ENCODE assay signal across 1 cellular context in the genomic region with DNA sequence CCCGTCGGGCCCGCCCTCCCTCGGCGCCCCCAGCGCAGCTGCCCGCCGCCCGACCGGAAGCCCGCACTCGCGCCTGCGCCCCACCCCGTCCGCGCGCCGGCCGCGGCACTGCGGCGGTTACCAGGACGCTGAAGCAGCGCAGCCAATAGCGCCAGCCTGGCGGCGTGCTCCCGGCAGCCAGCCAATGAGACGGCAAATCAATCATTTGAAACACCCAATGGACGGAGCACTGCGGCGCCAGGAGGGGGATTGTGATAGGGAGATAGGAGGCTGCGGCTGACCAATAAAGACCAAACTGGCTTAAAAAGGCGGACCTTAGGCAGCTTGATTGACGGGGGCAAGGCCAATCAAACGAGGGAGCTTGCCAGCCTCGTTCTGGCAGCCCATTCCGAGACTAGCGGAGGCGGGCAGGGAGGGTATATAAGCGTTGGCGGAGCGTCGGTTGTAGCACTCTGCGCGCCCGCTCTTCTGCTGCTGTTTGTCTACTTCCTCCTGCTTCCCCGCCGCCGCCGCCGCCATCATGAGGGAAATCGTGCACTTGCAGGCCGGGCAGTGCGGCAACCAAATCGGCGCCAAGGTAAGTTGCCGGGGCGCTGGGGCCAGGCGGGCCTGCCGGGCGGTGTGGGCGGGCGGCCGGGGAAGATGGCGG.
TF ChIP-seq lines count a peak whose summit lies in the region.

A gene (plus strand): TSS at position 447 of the 649 bp plus-strand sequence. CDS start 74 bp downstream, at position 521.

TF ChIP-seq in K562, 482 proteins besides CTCF, POLR2A, EP300 and RAD21 (continued from another document and continues in another):
- TF ChIP-seq, protein P1, sequence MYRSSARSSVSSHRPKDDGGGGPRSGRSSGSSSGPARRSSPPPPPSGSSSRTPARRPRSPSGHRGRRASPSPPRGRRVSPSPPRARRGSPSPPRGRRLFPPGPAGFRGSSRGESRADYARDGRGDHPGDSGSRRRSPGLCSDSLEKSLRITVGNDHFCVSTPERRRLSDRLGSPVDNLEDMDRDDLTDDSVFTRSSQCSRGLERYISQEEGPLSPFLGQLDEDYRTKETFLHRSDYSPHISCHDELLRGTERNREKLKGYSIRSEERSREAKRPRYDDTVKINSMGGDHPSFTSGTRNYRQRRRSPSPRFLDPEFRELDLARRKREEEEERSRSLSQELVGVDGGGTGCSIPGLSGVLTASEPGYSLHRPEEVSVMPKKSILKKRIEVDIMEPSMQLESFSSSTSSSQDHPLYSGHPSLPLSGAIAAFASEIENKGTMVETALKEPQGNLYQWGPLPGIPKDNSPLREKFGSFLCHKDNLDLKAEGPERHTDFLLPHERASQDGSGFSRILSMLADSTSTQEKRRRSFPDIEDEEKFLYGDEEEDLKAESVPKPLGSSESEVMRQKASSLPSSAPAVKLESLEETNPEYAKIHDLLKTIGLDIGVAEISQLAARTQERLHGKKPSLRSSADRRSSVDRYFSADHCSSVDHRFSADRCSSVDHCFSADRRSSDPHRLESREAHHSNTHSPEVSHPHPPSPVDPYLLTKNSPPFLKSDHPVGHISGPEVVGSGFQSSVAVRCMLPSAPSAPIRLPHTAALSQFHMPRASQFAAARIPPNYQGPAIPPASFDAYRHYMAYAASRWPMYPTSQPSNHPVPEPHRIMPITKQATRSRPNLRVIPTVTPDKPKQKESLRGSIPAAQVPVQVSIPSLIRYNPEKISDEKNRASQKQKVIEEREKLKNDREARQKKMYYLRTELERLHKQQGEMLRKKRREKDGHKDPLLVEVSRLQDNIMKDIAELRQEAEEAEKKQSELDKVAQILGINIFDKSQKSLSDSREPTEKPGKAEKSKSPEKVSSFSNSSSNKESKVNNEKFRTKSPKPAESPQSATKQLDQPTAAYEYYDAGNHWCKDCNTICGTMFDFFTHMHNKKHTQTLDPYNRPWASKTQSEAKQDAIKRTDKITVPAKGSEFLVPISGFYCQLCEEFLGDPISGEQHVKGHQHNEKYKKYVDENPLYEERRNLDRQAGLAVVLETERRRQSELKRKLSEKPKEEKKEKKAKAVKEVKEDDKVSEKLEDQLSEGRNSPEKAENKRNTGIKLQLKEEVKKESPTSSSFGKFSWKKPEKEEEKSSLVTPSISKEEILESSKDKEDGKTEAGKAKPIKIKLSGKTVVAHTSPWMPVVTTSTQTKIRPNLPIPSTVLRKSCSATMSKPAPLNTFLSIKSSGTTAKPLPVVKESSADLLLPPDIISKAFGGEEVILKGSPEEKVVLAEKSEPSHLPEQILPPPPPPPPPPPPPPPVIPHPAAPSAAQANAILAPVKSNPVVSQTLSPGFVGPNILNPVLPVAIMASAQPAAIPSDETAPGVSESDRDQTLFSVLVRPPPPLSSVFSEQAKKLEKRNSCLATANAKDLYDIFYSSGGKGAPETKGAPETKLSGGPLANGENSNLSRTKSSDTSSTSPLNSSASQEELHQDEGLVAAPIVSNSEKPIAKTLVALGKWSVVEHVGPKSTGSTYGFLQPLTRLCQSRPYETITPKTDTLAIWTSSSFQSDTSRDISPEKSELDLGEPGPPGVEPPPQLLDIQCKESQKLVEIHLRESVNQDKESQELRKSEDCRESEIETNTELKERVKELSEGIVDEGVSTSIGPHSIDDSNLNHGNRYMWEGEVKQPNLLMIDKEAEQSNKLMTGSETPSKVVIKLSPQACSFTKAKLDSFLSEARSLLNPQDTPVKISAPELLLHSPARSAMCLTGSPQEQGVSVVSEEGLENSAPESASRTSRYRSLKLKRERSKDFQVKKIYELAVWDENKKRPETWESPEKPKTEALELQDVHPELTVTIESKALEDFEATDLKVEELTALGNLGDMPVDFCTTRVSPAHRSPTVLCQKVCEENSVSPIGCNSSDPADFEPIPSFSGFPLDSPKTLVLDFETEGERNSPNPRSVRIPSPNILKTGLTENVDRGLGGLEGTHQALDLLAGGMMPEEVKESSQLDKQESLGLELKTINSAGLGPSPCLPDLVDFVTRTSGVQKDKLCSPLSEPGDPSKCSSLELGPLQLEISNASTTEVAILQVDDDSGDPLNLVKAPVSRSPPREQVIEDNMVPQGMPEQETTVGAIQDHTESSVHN (IDR thresholded peaks at IDR 0.05; ENCODE audit: borderline replicate concordance in 1 of 2, low read depth in 1 of 2): no peak
- TF ChIP-seq, protein P2, sequence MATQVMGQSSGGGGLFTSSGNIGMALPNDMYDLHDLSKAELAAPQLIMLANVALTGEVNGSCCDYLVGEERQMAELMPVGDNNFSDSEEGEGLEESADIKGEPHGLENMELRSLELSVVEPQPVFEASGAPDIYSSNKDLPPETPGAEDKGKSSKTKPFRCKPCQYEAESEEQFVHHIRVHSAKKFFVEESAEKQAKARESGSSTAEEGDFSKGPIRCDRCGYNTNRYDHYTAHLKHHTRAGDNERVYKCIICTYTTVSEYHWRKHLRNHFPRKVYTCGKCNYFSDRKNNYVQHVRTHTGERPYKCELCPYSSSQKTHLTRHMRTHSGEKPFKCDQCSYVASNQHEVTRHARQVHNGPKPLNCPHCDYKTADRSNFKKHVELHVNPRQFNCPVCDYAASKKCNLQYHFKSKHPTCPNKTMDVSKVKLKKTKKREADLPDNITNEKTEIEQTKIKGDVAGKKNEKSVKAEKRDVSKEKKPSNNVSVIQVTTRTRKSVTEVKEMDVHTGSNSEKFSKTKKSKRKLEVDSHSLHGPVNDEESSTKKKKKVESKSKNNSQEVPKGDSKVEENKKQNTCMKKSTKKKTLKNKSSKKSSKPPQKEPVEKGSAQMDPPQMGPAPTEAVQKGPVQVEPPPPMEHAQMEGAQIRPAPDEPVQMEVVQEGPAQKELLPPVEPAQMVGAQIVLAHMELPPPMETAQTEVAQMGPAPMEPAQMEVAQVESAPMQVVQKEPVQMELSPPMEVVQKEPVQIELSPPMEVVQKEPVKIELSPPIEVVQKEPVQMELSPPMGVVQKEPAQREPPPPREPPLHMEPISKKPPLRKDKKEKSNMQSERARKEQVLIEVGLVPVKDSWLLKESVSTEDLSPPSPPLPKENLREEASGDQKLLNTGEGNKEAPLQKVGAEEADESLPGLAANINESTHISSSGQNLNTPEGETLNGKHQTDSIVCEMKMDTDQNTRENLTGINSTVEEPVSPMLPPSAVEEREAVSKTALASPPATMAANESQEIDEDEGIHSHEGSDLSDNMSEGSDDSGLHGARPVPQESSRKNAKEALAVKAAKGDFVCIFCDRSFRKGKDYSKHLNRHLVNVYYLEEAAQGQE (CRISPR knock-in tag; IDR thresholded peaks at IDR 0.05; ENCODE audit: low read depth): 0 out of 2 replicates have a peak, but pooled peaks have one; percentile 54
- TF ChIP-seq, protein P3, sequence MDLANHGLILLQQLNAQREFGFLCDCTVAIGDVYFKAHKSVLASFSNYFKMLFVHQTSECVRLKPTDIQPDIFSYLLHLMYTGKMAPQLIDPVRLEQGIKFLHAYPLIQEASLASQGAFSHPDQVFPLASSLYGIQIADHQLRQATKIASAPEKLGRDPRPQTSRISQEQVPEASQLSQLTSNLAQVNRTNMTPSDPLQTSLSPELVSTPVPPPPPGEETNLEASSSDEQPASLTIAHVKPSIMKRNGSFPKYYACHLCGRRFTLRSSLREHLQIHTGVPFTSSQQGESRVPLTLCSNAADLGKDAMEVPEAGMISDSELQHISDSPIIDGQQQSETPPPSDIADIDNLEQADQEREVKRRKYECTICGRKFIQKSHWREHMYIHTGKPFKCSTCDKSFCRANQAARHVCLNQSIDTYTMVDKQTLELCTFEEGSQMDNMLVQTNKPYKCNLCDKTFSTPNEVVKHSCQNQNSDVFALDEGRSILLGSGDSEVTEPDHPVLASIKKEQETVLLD (IDR thresholded peaks at IDR 0.05): no peak
- no peak for TF ChIP-seq ARNT (IDR thresholded peaks at IDR 0.05)
- TF ChIP-seq ZNF583 (CRISPR knock-in tag; IDR thresholded peaks at IDR 0.05): no peak
- TF ChIP-seq E2F3 (CRISPR knock-in tag; IDR thresholded peaks at IDR 0.05): peak; percentile 59; the same call in 1 of the 2 replicates
- TF ChIP-seq HMG20B (CRISPR knock-in tag; IDR thresholded peaks at IDR 0.05): no peak
- 0 out of 2 replicates have a peak, but pooled peaks have one; percentile 57 for TF ChIP-seq ZNF232 (CRISPR knock-in tag; IDR thresholded peaks at IDR 0.05)
- no peak for TF ChIP-seq ILF3 (IDR thresholded peaks at IDR 0.05; ENCODE audit: borderline replicate concordance)
- peak; percentile 96; the same call in 1 of the 2 replicates for TF ChIP-seq SRSF3 (IDR thresholded peaks at IDR 0.05; ENCODE audit: insufficient read depth, low read length)
- TF ChIP-seq LCOR (CRISPR knock-in tag; IDR thresholded peaks at IDR 0.05): peak; percentile 88
- TF ChIP-seq SP1 (CRISPR knock-in tag; IDR thresholded peaks at IDR 0.05): peak; percentile 95
- TF ChIP-seq CEBPB (tag; IDR thresholded peaks at IDR 0.05): no peak
- TF ChIP-seq PRPF4 (IDR thresholded peaks at IDR 0.05; ENCODE audit: insufficient read depth, low read depth, low read length, poor library complexity, severe bottlenecking): peak; percentile 98
- peak; percentile 18; the same call in 1 of the 2 replicates for TF ChIP-seq KLF1 (tag; IDR thresholded peaks at IDR 0.05)
- TF ChIP-seq ZNF143 (CRISPR knock-in tag; IDR thresholded peaks at IDR 0.05): no peak
- TF ChIP-seq CSDE1 (IDR thresholded peaks at IDR 0.05): no peak
- TF ChIP-seq YY1 (IDR thresholded peaks at IDR 0.05; ENCODE audit: borderline replicate concordance in 1 of 3, control insufficient read depth in 1 of 3, extremely low read depth in 1 of 3, insufficient read depth in 3 of 3, insufficient read length in 1 of 3, insufficient replicate concordance in 2 of 3, low read depth in 1 of 3, low read length in 2 of 3): peak; percentile 49 to 93 (median 90)
- no peak for TF ChIP-seq PPARD (CRISPR knock-in tag; IDR thresholded peaks at IDR 0.05)
- TF ChIP-seq CBFB (CRISPR knock-in tag; IDR thresholded peaks at IDR 0.05): no peak
- peak; percentile 92 for TF ChIP-seq RBM25 (IDR thresholded peaks at IDR 0.05; ENCODE audit: low read depth, low read length, severe bottlenecking)
- no peak for TF ChIP-seq POU5F1 (IDR thresholded peaks at IDR 0.05; ENCODE audit: borderline replicate concordance, low read depth, low read length, partially characterized antibody)
- 0 out of 2 replicates have a peak, but pooled peaks have one; percentile 74 for TF ChIP-seq CHCHD3 (CRISPR knock-in tag; IDR thresholded peaks at IDR 0.05)
- peak; percentile 99 for TF ChIP-seq MBD2 (IDR thresholded peaks at IDR 0.05; ENCODE audit: borderline replicate concordance, low read depth)
- TF ChIP-seq, protein P4, sequence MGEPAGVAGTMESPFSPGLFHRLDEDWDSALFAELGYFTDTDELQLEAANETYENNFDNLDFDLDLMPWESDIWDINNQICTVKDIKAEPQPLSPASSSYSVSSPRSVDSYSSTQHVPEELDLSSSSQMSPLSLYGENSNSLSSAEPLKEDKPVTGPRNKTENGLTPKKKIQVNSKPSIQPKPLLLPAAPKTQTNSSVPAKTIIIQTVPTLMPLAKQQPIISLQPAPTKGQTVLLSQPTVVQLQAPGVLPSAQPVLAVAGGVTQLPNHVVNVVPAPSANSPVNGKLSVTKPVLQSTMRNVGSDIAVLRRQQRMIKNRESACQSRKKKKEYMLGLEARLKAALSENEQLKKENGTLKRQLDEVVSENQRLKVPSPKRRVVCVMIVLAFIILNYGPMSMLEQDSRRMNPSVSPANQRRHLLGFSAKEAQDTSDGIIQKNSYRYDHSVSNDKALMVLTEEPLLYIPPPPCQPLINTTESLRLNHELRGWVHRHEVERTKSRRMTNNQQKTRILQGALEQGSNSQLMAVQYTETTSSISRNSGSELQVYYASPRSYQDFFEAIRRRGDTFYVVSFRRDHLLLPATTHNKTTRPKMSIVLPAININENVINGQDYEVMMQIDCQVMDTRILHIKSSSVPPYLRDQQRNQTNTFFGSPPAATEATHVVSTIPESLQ (CRISPR knock-in tag; IDR thresholded peaks at IDR 0.05): no peak
- TF ChIP-seq, protein P5, sequence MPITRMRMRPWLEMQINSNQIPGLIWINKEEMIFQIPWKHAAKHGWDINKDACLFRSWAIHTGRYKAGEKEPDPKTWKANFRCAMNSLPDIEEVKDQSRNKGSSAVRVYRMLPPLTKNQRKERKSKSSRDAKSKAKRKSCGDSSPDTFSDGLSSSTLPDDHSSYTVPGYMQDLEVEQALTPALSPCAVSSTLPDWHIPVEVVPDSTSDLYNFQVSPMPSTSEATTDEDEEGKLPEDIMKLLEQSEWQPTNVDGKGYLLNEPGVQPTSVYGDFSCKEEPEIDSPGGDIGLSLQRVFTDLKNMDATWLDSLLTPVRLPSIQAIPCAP (CRISPR knock-in tag; IDR thresholded peaks at IDR 0.05; ENCODE audit: borderline replicate concordance): no peak
- TF ChIP-seq, protein P6, sequence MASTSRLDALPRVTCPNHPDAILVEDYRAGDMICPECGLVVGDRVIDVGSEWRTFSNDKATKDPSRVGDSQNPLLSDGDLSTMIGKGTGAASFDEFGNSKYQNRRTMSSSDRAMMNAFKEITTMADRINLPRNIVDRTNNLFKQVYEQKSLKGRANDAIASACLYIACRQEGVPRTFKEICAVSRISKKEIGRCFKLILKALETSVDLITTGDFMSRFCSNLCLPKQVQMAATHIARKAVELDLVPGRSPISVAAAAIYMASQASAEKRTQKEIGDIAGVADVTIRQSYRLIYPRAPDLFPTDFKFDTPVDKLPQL (IDR thresholded peaks at IDR 0.05; ENCODE audit: extremely low read depth, insufficient read length): peak; percentile 93
- TF ChIP-seq CHD1 (IDR thresholded peaks at IDR 0.05; ENCODE audit: low read length): peak; percentile 89
- TF ChIP-seq XRCC3 (IDR thresholded peaks at IDR 0.05): no peak
- no peak for TF ChIP-seq DMBX1 (CRISPR knock-in tag; IDR thresholded peaks at IDR 0.05; ENCODE audit: borderline replicate concordance)
- no peak for TF ChIP-seq DIDO1 (tag; IDR thresholded peaks at IDR 0.05; ENCODE audit: low read depth)
- 0 out of 2 replicates have a peak, but pooled peaks have one; percentile 57 for TF ChIP-seq MXI1 (IDR thresholded peaks at IDR 0.05; ENCODE audit: low read depth, low read length)
- TF ChIP-seq, protein P7, sequence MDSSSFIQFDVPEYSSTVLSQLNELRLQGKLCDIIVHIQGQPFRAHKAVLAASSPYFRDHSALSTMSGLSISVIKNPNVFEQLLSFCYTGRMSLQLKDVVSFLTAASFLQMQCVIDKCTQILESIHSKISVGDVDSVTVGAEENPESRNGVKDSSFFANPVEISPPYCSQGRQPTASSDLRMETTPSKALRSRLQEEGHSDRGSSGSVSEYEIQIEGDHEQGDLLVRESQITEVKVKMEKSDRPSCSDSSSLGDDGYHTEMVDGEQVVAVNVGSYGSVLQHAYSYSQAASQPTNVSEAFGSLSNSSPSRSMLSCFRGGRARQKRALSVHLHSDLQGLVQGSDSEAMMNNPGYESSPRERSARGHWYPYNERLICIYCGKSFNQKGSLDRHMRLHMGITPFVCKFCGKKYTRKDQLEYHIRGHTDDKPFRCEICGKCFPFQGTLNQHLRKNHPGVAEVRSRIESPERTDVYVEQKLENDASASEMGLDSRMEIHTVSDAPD (CRISPR knock-in tag; IDR thresholded peaks at IDR 0.05): no peak
- peak; percentile 95 for TF ChIP-seq POLR2G (IDR thresholded peaks at IDR 0.05; ENCODE audit: low read depth, low read length)
- TF ChIP-seq, protein P8, sequence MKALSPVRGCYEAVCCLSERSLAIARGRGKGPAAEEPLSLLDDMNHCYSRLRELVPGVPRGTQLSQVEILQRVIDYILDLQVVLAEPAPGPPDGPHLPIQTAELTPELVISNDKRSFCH (CRISPR knock-in tag; IDR thresholded peaks at IDR 0.05): no peak
- TF ChIP-seq, protein P8 (tag; IDR thresholded peaks at IDR 0.05): peak; percentile 66
